Comparison of ENCODE assay signal across 7 cellular contexts in genomic region chr16:28846080-28846932, GRCh38.
DNase-seq lines count a peak whose midpoint lies in the region; ATAC-seq and TF ChIP-seq lines count a peak whose summit lies in the region.

TSS of gene TUFM (minus strand) at chr16:28846348. CDS start at chr16:28846269, 79 bp downstream.

- TF ChIP-seq CTCF in astrocyte of the spinal cord (IDR thresholded peaks at IDR 0.05; ENCODE audit: low read depth, low read length), result peak; percentile 71
- peak; percentile 67 for TF ChIP-seq CTCF in retinal pigment epithelial cell (conservative IDR thresholded peaks at IDR 0.05; ENCODE audit: low read depth, low read length)

- in situ Hi-C loops in astrocyte of the spinal cord (cut with HindIII; ENCODE audit: low sequenced_read_pairs), result no loop called here

- ATAC-seq in GM18505 (IDR thresholded peaks at IDR 0.05; ENCODE audit: unreplicated experiment) (peak; percentile 83), HG02981 (IDR thresholded peaks at IDR 0.05; ENCODE audit: unreplicated experiment) (peak; percentile 94)

- peak; percentile 79 for TF ChIP-seq POLR2A in GM18505 (IDR thresholded peaks at IDR 0.05; ENCODE audit: borderline replicate concordance, extremely low read depth, insufficient read depth, insufficient read length)

- H3K4me3 ChIP-seq in astrocyte of the spinal cord (ENCODE audit: low read depth, low read length) (peak within 1 kb of the TSS; percentile 98), retinal pigment epithelial cell (ENCODE audit: low read length) (peak within 1 kb of the TSS; percentile 97)

- peak; percentile 88 for DNase-seq in NCI-H2029 treated with DMSO at 0.1 percent for 48 hours (lab: John Stamatoyannopoulos, UW)
- peak; percentile 97 for DNase-seq in T1000 (lab: John Stamatoyannopoulos, UW)
- DNase-seq in astrocyte of the spinal cord (ENCODE audit: low read depth, low spot score), result peak; percentile 99
- DNase-seq in hippocampal formation (lab: John Stamatoyannopoulos, UW), result peak; percentile 99
- DNase-seq in retinal pigment epithelial cell (ENCODE audit: low read depth), result peak; percentile 94

Comparison
In these comparisons a context has a peak if more than half of its experiments do, and no peak if none do; other contexts are left out.
1. Peak in every context shown above with its lines: DNase-seq, ATAC-seq and H3K4me3 ChIP-seq.